In the genomic region with DNA sequence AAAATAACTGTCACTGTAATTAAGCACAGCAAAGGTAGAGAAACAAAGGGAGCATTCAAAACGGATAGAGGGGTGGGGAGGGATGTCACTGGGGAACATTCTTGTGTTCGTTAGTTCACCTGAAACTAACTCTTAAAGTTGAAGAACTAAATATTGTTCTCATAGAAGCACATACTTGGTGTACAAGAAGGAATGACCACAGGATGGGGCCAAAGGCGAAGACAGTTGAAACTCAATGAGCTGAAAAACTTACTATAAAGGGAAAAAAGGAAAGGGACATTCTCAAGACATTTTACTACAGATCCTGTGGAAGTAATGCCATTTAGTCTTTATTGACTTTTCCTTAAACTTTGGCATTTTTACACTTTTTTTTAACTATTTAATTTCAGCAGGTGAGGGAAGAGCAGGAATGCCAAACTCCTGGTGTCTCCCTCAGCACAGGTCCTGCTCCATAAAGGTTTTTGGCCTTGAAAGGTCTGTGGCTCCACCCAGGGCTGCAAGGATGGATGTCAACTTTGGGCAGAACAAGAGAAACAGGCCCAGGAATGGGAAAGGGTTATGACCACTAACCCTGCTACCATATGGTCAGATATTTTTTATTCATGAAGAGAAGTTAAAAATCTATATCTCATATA, we compare ENCODE assay signal across 8 cellular contexts.
DNase-seq lines count a peak whose midpoint lies in the region; FAIRE-seq and TF ChIP-seq lines count a peak whose summit lies in the region.

No MANE protein-coding gene starts in this region.

- peak overlapping the region; percentile 21; the same call in 1 of the 2 replicates for H3K4me2 ChIP-seq in OCI-LY7 (ENCODE audit: low read length)
- no peak overlapping the region for H3K4me2 ChIP-seq in endothelial cell of umbilical vein (ENCODE audit: insufficient read depth, low read length)

- POLR2A ChIA-PET in OCI-LY7 (lab: Charles Lee) (interaction anchor here (1.9 to 2.0 kb wide), 2 partner anchors 10 to 12 kb away, joined by 4 to 7 read pairs; no protein-coding TSS in a partner anchor), endothelial cell of umbilical vein (lab: Charles Lee) (no interaction called here)

- no peak overlapping the region for H3K27ac Mint-ChIP-seq in T-helper 2 cell treated with Interferon-gamma antibody and Interleukin-4, amounts not matched to agents 5 μg/mL and 100 μg/mL, for 36 hours

- no peaks in the 10 kb centered on the region for H3K27me3 ChIP-seq in endothelial cell of umbilical vein (ENCODE audit: control insufficient read depth in 2 of 2, insufficient read depth in 2 of 2, low read length in 2 of 2)

- H3K4me1 ChIP-seq in OCI-LY7 (ENCODE audit: insufficient read depth, low read length, poor library complexity, severe bottlenecking) (peaks cover 23% of the 10 kb centered on the region), endothelial cell of umbilical vein (ENCODE audit: control insufficient read depth, extremely low read depth, insufficient read depth, low read length) (peaks cover 1% of the 10 kb centered on the region)

- peak; percentile 75 for FAIRE-seq in H54 (lab: Jason Lieb, UNC)
- FAIRE-seq in endothelial cell of umbilical vein (lab: Jason Lieb, UNC), result no peak

- dilution Hi-C loops in endothelial cell of umbilical vein (cut with MboI; ENCODE audit: extremely low pct_ligation_motif_present, low sequenced_read_pairs), result no loop called here

- TF ChIP-seq POLR2A in H54 (IDR thresholded peaks at IDR 0.05; ENCODE audit: low read depth, low read length), result no peak
- no peak for TF ChIP-seq POLR2A in endothelial cell of umbilical vein (IDR thresholded peaks at IDR 0.05; ENCODE audit: low read depth, low read length)

- no peaks in the 10 kb centered on the region for H3K79me2 ChIP-seq in OCI-LY7 (ENCODE audit: insufficient read depth, low read depth, low read length)
- no peaks in the 10 kb centered on the region for H3K79me2 ChIP-seq in endothelial cell of umbilical vein (ENCODE audit: control insufficient read depth, insufficient read depth, low read length)

- H3K9me2 ChIP-seq in OCI-LY7 (ENCODE audit: insufficient read depth, low read length), result no peaks in the 10 kb centered on the region

- H3K9me3 Mint-ChIP-seq in T-helper 2 cell treated with Interferon-gamma antibody and Interleukin-4, amounts not matched to agents 5 μg/mL and 100 μg/mL, for 36 hours, result peaks cover 8% of the 10 kb centered on the region

- H2AFZ ChIP-seq in OCI-LY7 (ENCODE audit: low read length) (peak overlapping the region; percentile 47; the same call in 1 of the 2 replicates), endothelial cell of umbilical vein (ENCODE audit: low read depth, low read length) (no peak overlapping the region)

- H3K9me3 ChIP-seq in OCI-LY7 (ENCODE audit: low read length), result no peaks in the 10 kb centered on the region
- H3K9me3 ChIP-seq in endothelial cell of umbilical vein (replicated peaks; ENCODE audit: control insufficient read depth, insufficient read depth, low read length), result no peaks in the 10 kb centered on the region

- intact Hi-C loops in OCI-LY7 (cut with micrococcal nuclease; ENCODE audit: unreplicated experiment), result loop anchor here (5.0 kb wide), 1 partner anchor 332 kb away; no protein-coding TSS in a partner anchor
- intact Hi-C loops in endothelial cell of umbilical vein (cut with micrococcal nuclease), result loop anchor here (1.0 to 2.0 kb wide), 4 partner anchors 81 to 330 kb away; no protein-coding TSS in a partner anchor

- H3K4me1 Mint-ChIP-seq in T-helper 2 cell treated with Interferon-gamma antibody and Interleukin-4, amounts not matched to agents 5 μg/mL and 100 μg/mL, for 36 hours (ENCODE audit: low read depth), result peaks cover 29% of the 10 kb centered on the region

- no peaks in the 10 kb centered on the region for H3K27me3 Mint-ChIP-seq in T-helper 2 cell treated with Interferon-gamma antibody and Interleukin-4, amounts not matched to agents 5 μg/mL and 100 μg/mL, for 36 hours (ENCODE audit: low read depth)

- DNase-seq in H54 (ENCODE audit: insufficient read length, low spot score), result no peak
- peak; percentile 48 for DNase-seq in OCI-LY7 (ENCODE audit: low spot score)
- DNase-seq in endothelial cell of umbilical vein (ENCODE audit: low read depth, low spot score), result peak; percentile 72
- DNase-seq in pons (ENCODE audit: low spot score), result peak; percentile 71
- DNase-seq in T-helper 2 cell treated with Interferon-gamma antibody and Interleukin-4, amounts not matched to agents 5 μg/mL and 100 μg/mL, for 36 hours (ENCODE audit: low spot score), result no peak
- DNase-seq in activated CD4-positive, alpha-beta T cell treated with anti-CD3 and anti-CD28 coated beads, Interleukin-2, amount 50 U/mL, for 1 hour, result no peak
- no peak for DNase-seq in KG1 (lab: John Stamatoyannopoulos, UW)

- peak; percentile 29; the same call in 2 of the 3 replicates for TF ChIP-seq CTCF in GM12872 (IDR thresholded peaks at IDR 0.05; ENCODE audit: insufficient read depth, low read depth, low read length)
- TF ChIP-seq CTCF in OCI-LY7 (conservative IDR thresholded peaks at IDR 0.05; ENCODE audit: low read length), result peak; percentile 69
- TF ChIP-seq CTCF in endothelial cell of umbilical vein (IDR thresholded peaks at IDR 0.05; ENCODE audit: extremely low read depth in 1 of 2, insufficient read depth in 1 of 2, low read depth in 1 of 2, low read length in 2 of 2), result peak; percentile 21 to 36

- no peak overlapping the region for H3K4me3 ChIP-seq in OCI-LY7 (ENCODE audit: low read depth, low read length, poor library complexity, severe bottlenecking)
- H3K4me3 ChIP-seq in endothelial cell of umbilical vein (replicated peaks in 1 of 3; ENCODE audit: insufficient read depth in 1 of 3, low read depth in 1 of 3, low read length in 3 of 3), result no peak overlapping the region

- peaks cover 2% of the 10 kb centered on the region for H3K36me3 Mint-ChIP-seq in T-helper 2 cell treated with Interferon-gamma antibody and Interleukin-4, amounts not matched to agents 5 μg/mL and 100 μg/mL, for 36 hours (ENCODE audit: low read depth)

- BruUV-seq in OCI-LY7 (replicated peaks; lab: Mats Ljungman, UMichigan) (no TSS peak), endothelial cell of umbilical vein (replicated peaks; lab: Mats Ljungman, UMichigan) (no TSS peak)

- H3K9me1 ChIP-seq in endothelial cell of umbilical vein (replicated peaks; ENCODE audit: control insufficient read depth, extremely low read depth, insufficient read depth, low read length), result no peaks in the 10 kb centered on the region

- H4K20me1 ChIP-seq in OCI-LY7 (ENCODE audit: insufficient read depth, low read length) (no peaks in the 10 kb centered on the region), endothelial cell of umbilical vein (replicated peaks; ENCODE audit: control insufficient read depth, extremely low read depth, insufficient read depth, low read length) (no peaks in the 10 kb centered on the region)

- H3K36me3 ChIP-seq in OCI-LY7 (ENCODE audit: insufficient read depth, low read length) (no peaks in the 10 kb centered on the region), endothelial cell of umbilical vein (ENCODE audit: control insufficient read depth in 2 of 2, extremely low read depth in 1 of 2, insufficient read depth in 2 of 2, low read length in 2 of 2) (no peaks in the 10 kb centered on the region)

- no peak overlapping the region for H3K4me3 Mint-ChIP-seq in T-helper 2 cell treated with Interferon-gamma antibody and Interleukin-4, amounts not matched to agents 5 μg/mL and 100 μg/mL, for 36 hours

- H3K9ac ChIP-seq in endothelial cell of umbilical vein (replicated peaks; ENCODE audit: extremely low read depth, insufficient read depth, low read length), result no peak overlapping the region

- H3K27ac ChIP-seq in OCI-LY7 (ENCODE audit: low read depth, low read length, poor library complexity, severe bottlenecking) (no peak overlapping the region), endothelial cell of umbilical vein (ENCODE audit: insufficient read depth, low read depth, low read length) (no peak overlapping the region)

- CTCF ChIA-PET in OCI-LY7 (lab: Charles Lee; ENCODE audit: unreplicated experiment), result no interaction called here
- CTCF ChIA-PET in endothelial cell of umbilical vein (lab: Charles Lee), result interaction anchor here (0.6 to 3.0 kb wide), 58 partner anchors 10 to 336 kb away, joined by 3 to 134 read pairs (median 5); partner anchors contain the start of gene RASA1

TF ChIP-seq in endothelial cell of umbilical vein, 7 proteins besides CTCF, POLR2A, EP300 and RAD21:
- TF ChIP-seq FOS (IDR thresholded peaks at IDR 0.05; ENCODE audit: borderline replicate concordance, insufficient read depth, low read length) (no peak), POLR2AphosphoS5 (IDR thresholded peaks at IDR 0.05; ENCODE audit: insufficient read depth, low read depth, low read length) (no peak), GATA2 (IDR thresholded peaks at IDR 0.05; ENCODE audit: insufficient read depth, insufficient read length, low read depth, low read length) (no peak), MAX (IDR thresholded peaks at IDR 0.05; ENCODE audit: insufficient read depth, insufficient read length) (no peak), JUN (IDR thresholded peaks at IDR 0.05; ENCODE audit: borderline replicate concordance, insufficient read depth, insufficient read length, low read depth) (no peak), EZH2 (IDR thresholded peaks at IDR 0.05; ENCODE audit: borderline replicate concordance, low read depth, low read length, severe bottlenecking) (no peak), MYC (IDR thresholded peaks at IDR 0.05; ENCODE audit: low read depth, low read length) (no peak)

Comparison
In these comparisons a context has a peak if more than half of its experiments do, and no peak if none do; other contexts are left out.
1. DNase-seq: peak in OCI-LY7 (single experiment), endothelial cell of umbilical vein (single experiment) and pons (single experiment); none in H54 (single experiment), T-helper 2 cell treated with Interferon-gamma antibody and Interleukin-4, amounts not matched to agents 5 μg/mL and 100 μg/mL, for 36 hours (single experiment), activated CD4-positive, alpha-beta T cell treated with anti-CD3 and anti-CD28 coated beads, Interleukin-2, amount 50 U/mL, for 1 hour (single experiment) and KG1 (single experiment).
2. Peak in every context shown above with its lines, with median percentiles within 50 percentile points of each other: CTCF ChIP-seq.